In the genomic region with DNA sequence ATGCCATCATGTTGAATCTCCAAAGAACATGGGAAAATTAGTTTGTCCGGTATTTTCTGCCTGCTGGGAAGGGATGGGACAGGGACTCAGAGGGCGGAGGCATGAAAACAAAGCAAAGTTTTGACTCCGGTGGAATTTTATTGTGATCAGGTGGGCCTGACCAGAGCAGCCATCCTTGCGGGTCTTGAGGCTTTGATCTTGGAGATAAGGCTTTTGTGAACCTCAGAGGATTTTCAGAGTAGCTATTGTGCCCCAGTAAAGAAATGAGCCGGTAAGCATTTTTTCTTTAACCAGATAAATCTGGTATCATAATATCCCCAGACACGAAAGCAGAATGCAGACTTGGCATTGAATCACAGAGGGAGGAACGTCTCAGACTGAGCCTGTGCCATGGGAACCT, we compare ENCODE assay signal across 34 cellular contexts.
"Had no signal": no experiment of that assay in that cellular context is flagged by ENCODE, and none has a peak within 500 bp of the region (broad histone marks: within the 10 kb centered on the region; RNA-seq: fewer than 3 reads in every experiment).

No MANE protein-coding gene starts in this region.

- H3K36me3 ChIP-seq: adrenal gland, breast epithelium, Peyer's patch, SJSA1 had no signal

- DNase-seq: activated B cell treated with CpG ODN at 0.5 μM for 24 hours; activated CD4-positive, alpha-beta T cell treated with anti-CD3 and anti-CD28 coated beads, Interleukin-2, amount 50 U/mL, for 1 hour; activated CD4-positive, CD25-positive, alpha-beta regulatory T cell treated with anti-CD3 and anti-CD28 coated beads, Interleukin-2, amount 50 U/mL, for 72 hours; activated CD8-positive, alpha-beta T cell treated with anti-CD3 and anti-CD28 coated beads for 36 hours; activated gamma-delta T cell; activated naive CD4-positive, alpha-beta T cell treated with Interleukin-2 at 50 U/mL for 16 hours; activated naive CD8-positive, alpha-beta T cell treated with anti-CD3 and anti-CD28 coated beads, Interleukin-2, amount 10 ng/mL, durations not matched to agents 7 days and 5 days; activated T-cell treated with anti-CD3 and anti-CD28 coated beads, Interleukin-2, amount 50 U/mL, for 1 hour; activated T-cell treated with anti-CD3 and anti-CD28 coated beads, Interleukin-2, amount 50 U/mL, for 72 hours; adrenal gland; body of pancreas; NCI-H1092 treated with DMSO at 0.1 percent for 48 hours; NCI-H1417; NCI-H146; NCI-H187; NCI-H2029 treated with DMSO at 0.1 percent for 48 hours; NCI-H2107; NCI-H2171; NCI-H510A; NCI-H526; NCI-H748 treated with DMSO at 0.1 percent for 48 hours; NK-92 treated with Interleukin-12 subunit alpha and Interleukin-12 subunit beta, amount 100 ng/mL, for 24 hours; PC-3; Peyer's patch; RPMI8226; SHP77 treated with DMSO at 0.1 percent for 48 hours; SK-N-SH; T-helper 9 cell had no signal

- H3K27me3 ChIP-seq: adrenal gland, body of pancreas, breast epithelium, Peyer's patch, SJSA1 had no signal

- H3K27ac ChIP-seq: adrenal gland, body of pancreas, breast epithelium, Peyer's patch, SJSA1, VCaP had no signal

- H3K4me3 ChIP-seq: adrenal gland, body of pancreas, breast epithelium, Peyer's patch, SJSA1 had no signal

- H3K4me3 Mint-ChIP-seq: activated B cell treated with CpG ODN at 0.5 μM for 24 hours; activated CD8-positive, alpha-beta T cell treated with anti-CD3 and anti-CD28 coated beads for 36 hours; activated naive CD4-positive, alpha-beta T cell treated with anti-CD3 and anti-CD28 coated beads, Interleukin-2, amount 50 U/mL, for 24 hours; activated naive CD8-positive, alpha-beta T cell treated with anti-CD3 and anti-CD28 coated beads, Interleukin-2, amount 10 ng/mL, durations not matched to agents 7 days and 5 days; activated T-cell treated with anti-CD3 and anti-CD28 coated beads, Interleukin-2, amount 50 U/mL, for 72 hours; T-helper 1 cell treated with Interleukin-12 subunit alpha and Interleukin-12 subunit beta and Interleukin-4 antibody, amounts not matched to agents 30 μg/mL and 1 μg/mL, for 36 hours had no signal

- H3K4me1 ChIP-seq: body of pancreas, breast epithelium, Peyer's patch, SJSA1 had no signal

- H3K9me3 Mint-ChIP-seq: activated B cell treated with CpG ODN at 0.5 μM for 24 hours; activated CD8-positive, alpha-beta T cell treated with anti-CD3 and anti-CD28 coated beads for 36 hours; activated naive CD4-positive, alpha-beta T cell treated with anti-CD3 and anti-CD28 coated beads, Interleukin-2, amount 50 U/mL, for 24 hours; activated naive CD8-positive, alpha-beta T cell treated with anti-CD3 and anti-CD28 coated beads, Interleukin-2, amount 10 ng/mL, durations not matched to agents 7 days and 5 days; activated T-cell treated with anti-CD3 and anti-CD28 coated beads, Interleukin-2, amount 50 U/mL, for 72 hours; T-helper 1 cell treated with Interleukin-12 subunit alpha and Interleukin-12 subunit beta and Interleukin-4 antibody, amounts not matched to agents 30 μg/mL and 1 μg/mL, for 36 hours had no signal

- H3K9ac ChIP-seq: SK-N-SH had no signal

- H3K27me3 Mint-ChIP-seq: activated B cell treated with CpG ODN at 0.5 μM for 24 hours; activated CD8-positive, alpha-beta T cell treated with anti-CD3 and anti-CD28 coated beads for 36 hours; activated naive CD4-positive, alpha-beta T cell treated with anti-CD3 and anti-CD28 coated beads, Interleukin-2, amount 50 U/mL, for 24 hours; activated naive CD8-positive, alpha-beta T cell treated with anti-CD3 and anti-CD28 coated beads, Interleukin-2, amount 10 ng/mL, durations not matched to agents 7 days and 5 days had no signal

- H3K36me3 Mint-ChIP-seq: activated naive CD4-positive, alpha-beta T cell treated with anti-CD3 and anti-CD28 coated beads, Interleukin-2, amount 50 U/mL, for 24 hours had no signal

- ATAC-seq: activated CD8-positive, alpha-beta T cell treated with anti-CD3 and anti-CD28 coated beads for 36 hours; body of pancreas; PC-3 had no signal

- H3K4me2 ChIP-seq: SK-N-SH had no signal

- H3K9me3 ChIP-seq: adrenal gland, body of pancreas, breast epithelium, Peyer's patch, SJSA1, SK-N-SH had no signal

- H3K27ac Mint-ChIP-seq: activated B cell treated with CpG ODN at 0.5 μM for 24 hours; activated CD8-positive, alpha-beta T cell treated with anti-CD3 and anti-CD28 coated beads for 36 hours; activated naive CD4-positive, alpha-beta T cell treated with anti-CD3 and anti-CD28 coated beads, Interleukin-2, amount 50 U/mL, for 24 hours; activated naive CD8-positive, alpha-beta T cell treated with anti-CD3 and anti-CD28 coated beads, Interleukin-2, amount 10 ng/mL, durations not matched to agents 7 days and 5 days; activated T-cell treated with anti-CD3 and anti-CD28 coated beads, Interleukin-2, amount 50 U/mL, for 72 hours; activated T-helper 2 cell treated with anti-CD3 and anti-CD28 coated beads, Interferon-gamma antibody, Interleukin-2, Interleukin-4, amounts not matched to agents 10 μg/mL and 5 μg/mL and 100 μg/mL, durations not matched to agents 14 hours and 24 hours and 36 hours; T-helper 1 cell treated with Interleukin-12 subunit alpha and Interleukin-12 subunit beta and Interleukin-4 antibody, amounts not matched to agents 30 μg/mL and 1 μg/mL, for 36 hours had no signal
